9 cellular contexts compared by ENCODE assay signal in genomic region chr1:171226757-171227370, GRCh38. TPM values are rescaled to one million over a fixed set of nuclear protein-coding genes. Genes with fewer than 3 reads are reported as not detected.
DNase-seq lines count a peak whose midpoint lies in the region; ATAC-seq and TF ChIP-seq lines count a peak whose summit lies in the region.
"Had no signal": no experiment of that assay in that cellular context is flagged by ENCODE, and none has a peak within 500 bp of the region (broad histone marks: within the 10 kb centered on the region; RNA-seq: fewer than 3 reads in every experiment).

No MANE protein-coding gene starts in this region.

- H3K4me3 ChIP-seq in SK-N-MC = no peak overlapping the region
- no peak overlapping the region for H3K4me3 ChIP-seq in epithelial cell of esophagus (ENCODE audit: low read length)

- H3K9ac ChIP-seq in SK-N-MC (ENCODE audit: insufficient read length) = no peak overlapping the region

- no peak overlapping the region for H3K27ac ChIP-seq in C4-2B
- H3K27ac ChIP-seq in SK-N-MC = no peak overlapping the region

- no peaks in the 10 kb centered on the region for H3K9me3 ChIP-seq in SK-N-MC (ENCODE audit: low read depth, low read length)

- TF ChIP-seq CTCF in C4-2B (conservative IDR thresholded peaks at IDR 0.05) = peak; percentile 91
- peak; percentile 84 for TF ChIP-seq CTCF in epithelial cell of esophagus (IDR thresholded peaks at IDR 0.05; ENCODE audit: insufficient read depth, low read depth, low read length, missing control alignments)

- ATAC-seq in GM18511 (IDR thresholded peaks at IDR 0.05; ENCODE audit: unreplicated experiment) (peak; percentile 91), HG02885 (IDR thresholded peaks at IDR 0.05; ENCODE audit: poor library complexity, unreplicated experiment) (peak; percentile 96)

- DNase-seq in NCI-H1417 (lab: John Stamatoyannopoulos, UW) (peak; percentile 49 to 91 (median 83)), SK-N-MC (ENCODE audit: low read depth, low spot score) (peak; percentile 64), epithelial cell of esophagus (ENCODE audit: low read depth) (peak; percentile 80), mucosa of gallbladder (ENCODE audit: low spot score) (peak; percentile 55)
- DNase-seq in stimulated activated CD4-positive, alpha-beta T cell treated with anti-CD3 and anti-CD28 coated beads, Interleukin-4, amount 100 ng/mL, for 1 hour = no peak

- H3K36me3 ChIP-seq in SK-N-MC (ENCODE audit: insufficient read depth, low read length) = no peaks in the 10 kb centered on the region

RNA-seq across cellular contexts. Expression of gene FMO1, which starts 21.4 kb away (rescaled TPM):
- total RNA-seq in mucosa of gallbladder = not detected
- total RNA-seq: naive thymus-derived CD8-positive, alpha-beta T cell had no signal

RNA-seq across cellular contexts. Expression of gene FMO2, which starts 41.8 kb away (rescaled TPM):
- total RNA-seq in mucosa of gallbladder = 3.5 TPM
- total RNA-seq: naive thymus-derived CD8-positive, alpha-beta T cell had no signal
